In the genomic region with DNA sequence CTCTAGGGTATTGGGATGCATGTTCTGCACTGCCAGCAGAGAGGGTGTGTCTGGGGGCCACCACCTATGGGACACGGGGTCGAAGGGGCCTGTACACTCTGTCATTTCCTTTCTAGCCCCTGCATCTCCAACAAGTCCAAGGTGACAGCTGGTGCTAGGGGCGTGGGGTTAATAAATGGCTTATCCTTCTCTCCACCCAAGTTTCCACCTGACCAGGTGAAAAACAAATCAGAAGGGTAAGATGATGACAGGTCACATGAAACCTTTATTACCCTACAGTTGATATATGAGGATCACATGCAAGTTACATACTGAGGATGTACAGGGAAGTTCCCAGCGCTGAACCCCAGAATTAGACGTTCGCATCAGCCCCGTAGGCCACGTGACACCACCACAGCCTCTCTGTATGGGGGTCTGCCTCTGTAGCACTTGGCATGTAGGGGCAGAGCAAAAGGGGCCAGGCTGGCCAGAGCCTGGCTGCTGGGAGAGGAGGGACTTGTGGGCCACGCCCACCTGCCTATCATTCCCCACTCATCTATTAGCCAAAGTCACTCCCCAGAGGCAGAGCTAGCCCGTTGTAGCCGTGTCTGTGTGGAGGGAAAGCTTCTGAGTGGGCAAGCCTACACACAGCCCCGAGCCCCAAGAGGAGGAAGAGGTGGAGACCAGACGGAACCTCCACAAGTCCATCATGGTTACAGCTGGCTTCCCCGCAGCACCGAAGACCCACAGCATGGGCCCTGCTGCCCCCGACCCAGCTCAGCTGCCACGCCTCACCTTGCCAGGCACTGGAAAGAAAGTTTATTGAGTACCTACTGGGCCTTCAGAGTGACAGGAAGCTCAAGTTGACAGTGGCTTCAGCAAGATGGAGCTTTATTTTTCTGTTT, we compare ENCODE assay signal across 1 cellular context.
TF ChIP-seq lines count a peak whose summit lies in the region.

No MANE protein-coding gene starts in this region.

TF ChIP-seq in GM12878, 131 proteins besides CTCF, POLR2A, EP300 and RAD21:
- peak; percentile 67 for TF ChIP-seq PBX3 (IDR thresholded peaks at IDR 0.05; ENCODE audit: insufficient replicate concordance, low read depth, low read length)
- TF ChIP-seq, protein P1, sequence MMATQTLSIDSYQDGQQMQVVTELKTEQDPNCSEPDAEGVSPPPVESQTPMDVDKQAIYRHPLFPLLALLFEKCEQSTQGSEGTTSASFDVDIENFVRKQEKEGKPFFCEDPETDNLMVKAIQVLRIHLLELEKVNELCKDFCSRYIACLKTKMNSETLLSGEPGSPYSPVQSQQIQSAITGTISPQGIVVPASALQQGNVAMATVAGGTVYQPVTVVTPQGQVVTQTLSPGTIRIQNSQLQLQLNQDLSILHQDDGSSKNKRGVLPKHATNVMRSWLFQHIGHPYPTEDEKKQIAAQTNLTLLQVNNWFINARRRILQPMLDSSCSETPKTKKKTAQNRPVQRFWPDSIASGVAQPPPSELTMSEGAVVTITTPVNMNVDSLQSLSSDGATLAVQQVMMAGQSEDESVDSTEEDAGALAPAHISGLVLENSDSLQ (IDR thresholded peaks at IDR 0.05): peak; percentile 86
- TF ChIP-seq MYB (IDR thresholded peaks at IDR 0.05; ENCODE audit: borderline replicate concordance, low read depth, low read length): no peak
TF ChIP-seq in GM12878: peak in this region for 2.
